Comparison of ENCODE assay signal across 21 cellular contexts in genomic region chr11:102230186-102230585, GRCh38.
A peak's percentile ranks its signal among the peaks of the same experiment; 100 is the strongest.
DNase-seq lines count a peak whose midpoint lies in the region; ATAC-seq and TF ChIP-seq lines count a peak whose summit lies in the region.
"Had no signal": no experiment of that assay in that cellular context is flagged by ENCODE, and none has a peak within 500 bp of the region (broad histone marks: within the 10 kb centered on the region; RNA-seq: fewer than 3 reads in every experiment).

No MANE protein-coding gene starts in this region.

- H3K9ac ChIP-seq in trophoblast cell (ENCODE audit: low read length): no peak overlapping the region
- H3K9ac ChIP-seq: GM23248 had no signal

- intact Hi-C loops in PC-9 (cut with micrococcal nuclease; ENCODE audit: unreplicated experiment): loop anchor here (1.0 kb wide), 3 partner anchors 26 to 219 kb away; no protein-coding TSS in a partner anchor

- CTCF ChIA-PET in PC-9 (lab: Charles Lee): interaction anchor here (0.6 to 1.3 kb wide), 2 partner anchors 38 to 119 kb away, joined by 4 to 7 read pairs; no protein-coding TSS in a partner anchor

- H3K4me1 ChIP-seq in PC-9 (replicated peaks; ENCODE audit: insufficient read depth) (peaks cover 51% of the 10 kb centered on the region), gastroesophageal sphincter (peaks cover 0 to 49% (median 17%) of the 10 kb centered on the region in 3 donors), trophoblast cell (ENCODE audit: control insufficient read depth in 1 of 2, insufficient read depth in 2 of 2, low read length in 2 of 2) (peaks cover 5 to 19% of the 10 kb centered on the region in 2 experiments)

- H2AFZ ChIP-seq in PC-9 (no peak overlapping the region), trophoblast cell (ENCODE audit: insufficient read depth, low read length, poor library complexity) (no peak overlapping the region)
- H2AFZ ChIP-seq: GM23248 had no signal

- no peak overlapping the region for H3K18ac ChIP-seq in trophoblast cell (ENCODE audit: low read length)

- no peak for ATAC-seq in gastroesophageal sphincter
- ATAC-seq: HCT116 had no signal

- H4K12ac ChIP-seq in trophoblast cell (ENCODE audit: low read depth, low read length): no peak overlapping the region

- H2BK12ac ChIP-seq in trophoblast cell (ENCODE audit: low read length): no peak overlapping the region

- H3K9me3 ChIP-seq in PC-9 (ENCODE audit: insufficient read depth, low read depth) (no peaks in the 10 kb centered on the region), gastroesophageal sphincter (no peaks in the 10 kb centered on the region), trophoblast cell (ENCODE audit: insufficient read depth, low read depth, low read length) (no peaks in the 10 kb centered on the region)

- no peak for TF ChIP-seq EP300 in gastroesophageal sphincter (IDR thresholded peaks at IDR 0.05)

- peaks cover 43% of the 10 kb centered on the region for H3F3A ChIP-seq in PC-9 (ENCODE audit: insufficient read depth, low read depth)

- no peaks in the 10 kb centered on the region for H4K20me1 ChIP-seq in PC-9 (ENCODE audit: insufficient read depth)

- peak overlapping the region; percentile 20 for H3K4me2 ChIP-seq in PC-9
- H3K4me2 ChIP-seq in trophoblast cell (ENCODE audit: low read length): no peak overlapping the region

- no peak overlapping the region for H2BK120ac ChIP-seq in trophoblast cell (ENCODE audit: insufficient read depth, low read length, poor library complexity)

- no peak overlapping the region for H4K8ac ChIP-seq in trophoblast cell (ENCODE audit: low read depth, low read length)

- BruUV-seq in PC-9 (replicated peaks; lab: Mats Ljungman, UMichigan): no TSS peak

- H3K27me3 ChIP-seq in PC-9 (ENCODE audit: insufficient read depth, low read depth) (no peaks in the 10 kb centered on the region), gastroesophageal sphincter (no peaks in the 10 kb centered on the region), trophoblast cell (ENCODE audit: insufficient read depth, low read length) (no peaks in the 10 kb centered on the region)

- no peak overlapping the region for H2AK5ac ChIP-seq in trophoblast cell (ENCODE audit: low read length)

- no peak overlapping the region for H2BK5ac ChIP-seq in trophoblast cell (ENCODE audit: low read depth, low read length, poor library complexity)

- H3K4ac ChIP-seq in trophoblast cell (ENCODE audit: low read depth, low read length): no peak overlapping the region

- H3K27ac ChIP-seq in 22Rv1: peak overlapping the region; percentile 14; the same call in 1 of the 2 replicates
- H3K27ac ChIP-seq in PC-9: peak overlapping the region; percentile 46
- peak overlapping the region; percentile 0 to 42 (median 38) for H3K27ac ChIP-seq in gastroesophageal sphincter
- H3K27ac ChIP-seq in trophoblast cell (ENCODE audit: low read depth, low read length): peak overlapping the region; percentile 53
- H3K27ac ChIP-seq: C4-2B, GM23248, HL-60 had no signal

- H3K23ac ChIP-seq in trophoblast cell (ENCODE audit: low read length): no peak overlapping the region

- H3K4me3 ChIP-seq in PC-9: no peak overlapping the region
- no peak overlapping the region for H3K4me3 ChIP-seq in gastroesophageal sphincter
- no peak overlapping the region for H3K4me3 ChIP-seq in trophoblast cell (ENCODE audit: low read depth, low read length)
- H3K4me3 ChIP-seq: GM23248 had no signal

- H3K14ac ChIP-seq in trophoblast cell (ENCODE audit: low read length): no peak overlapping the region

- POLR2A ChIA-PET in PC-9 (lab: Charles Lee; ENCODE audit: unreplicated experiment): no interaction called here

- no peak for TF ChIP-seq POLR2A in gastroesophageal sphincter (IDR thresholded peaks at IDR 0.05)

- no peaks in the 10 kb centered on the region for H3K9me2 ChIP-seq in PC-9 (ENCODE audit: insufficient read depth)

- H3K79me1 ChIP-seq in trophoblast cell (ENCODE audit: low read length): peaks cover 2% of the 10 kb centered on the region

- DNase-seq in PC-9 (peak in 1 of 2 experiments; percentile 94), trophoblast cell (peak; percentile 18 to 90), NCI-H2107 (lab: John Stamatoyannopoulos, UW) (no peak), RKO (ENCODE audit: low spot score) (no peak), DMS153 (lab: John Stamatoyannopoulos, UW) (no peak), NCI-H1694 (lab: John Stamatoyannopoulos, UW) (no peak)
- DNase-seq: GM23248; IMR-90; MM.1S; NCI-H1092; NCI-H1436 treated with DMSO at 0.1 percent for 48 hours; NCI-H2081; NCI-H446 treated with DMSO at 0.1 percent for 48 hours; NK-92 treated with Interleukin-12 subunit alpha and Interleukin-12 subunit beta, amount 100 ng/mL, for 24 hours; RPMI8226; SHP77 treated with DMSO at 0.1 percent for 48 hours had no signal

- peaks cover 16% of the 10 kb centered on the region for H3K79me2 ChIP-seq in PC-9 (ENCODE audit: low read depth)
- no peaks in the 10 kb centered on the region for H3K79me2 ChIP-seq in trophoblast cell (ENCODE audit: control insufficient read depth, insufficient read depth, low read length, poor library complexity)

- no peak for TF ChIP-seq CTCF in 22Rv1 (IDR thresholded peaks at IDR 0.05)
- TF ChIP-seq CTCF in PC-9 (conservative IDR thresholded peaks at IDR 0.05): no peak
- no peak for TF ChIP-seq CTCF in gastroesophageal sphincter (IDR thresholded peaks at IDR 0.05)

- peaks cover 46% of the 10 kb centered on the region for H3K36me3 ChIP-seq in PC-9 (ENCODE audit: low read depth)
- peaks cover 0 to 37% of the 10 kb centered on the region in 2 donors for H3K36me3 ChIP-seq in gastroesophageal sphincter
- H3K36me3 ChIP-seq in trophoblast cell (ENCODE audit: control insufficient read depth in 1 of 2, insufficient read depth in 2 of 2, low read length in 2 of 2): peaks cover 7 to 21% of the 10 kb centered on the region in 2 experiments

- H4K91ac ChIP-seq in trophoblast cell (ENCODE audit: low read depth, low read length): no peak overlapping the region

Comparison
In these comparisons a context has a peak if more than half of its experiments do, and no peak if none do; other contexts are left out.
1. DNase-seq: peak in trophoblast cell (2 of 2); none in NCI-H2107 (single experiment), RKO (single experiment), DMS153 (single experiment) and NCI-H1694 (single experiment).
2. Peak in every context shown above with its lines, with median percentiles within 50 percentile points of each other: H3K27ac ChIP-seq.